ENCODE assay signal across 9 cellular contexts in the genomic region with DNA sequence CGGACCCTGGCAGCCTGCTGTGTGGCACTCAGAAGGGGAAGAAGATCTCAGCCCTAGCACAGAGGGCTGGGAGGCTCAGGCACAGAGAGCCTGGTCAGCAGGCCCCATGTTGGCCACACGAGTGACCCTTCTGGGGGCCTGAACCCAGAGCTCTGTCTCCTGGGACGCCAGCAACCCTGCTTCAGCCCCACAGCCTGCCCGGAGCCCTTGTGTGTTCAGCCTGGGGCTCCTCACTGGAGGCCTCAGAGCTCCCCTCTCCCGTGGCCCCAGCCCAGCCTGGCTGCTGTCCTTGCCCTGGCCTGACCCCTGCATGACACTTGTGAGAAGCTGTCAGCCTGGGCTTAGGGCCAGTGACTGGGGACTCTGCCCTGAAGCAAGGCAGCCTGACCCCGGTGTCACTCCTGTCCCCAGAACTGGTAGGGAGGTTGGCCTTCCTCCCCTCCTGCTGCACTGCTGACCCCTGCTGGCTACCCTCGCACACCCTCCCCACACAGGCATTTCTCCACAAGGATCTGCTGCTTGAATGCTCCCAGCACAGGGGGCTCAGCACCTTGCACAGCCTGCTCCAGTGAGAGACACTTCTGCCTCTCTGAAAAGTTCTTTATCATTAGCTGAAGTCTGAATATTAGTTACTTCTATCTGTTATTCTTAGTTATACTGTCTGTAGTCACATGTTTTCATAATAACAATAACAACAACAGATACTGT. TPM values are rescaled to one million over a fixed set of nuclear protein-coding genes. Genes with fewer than 3 reads are reported as not detected.
DNase-seq lines count a peak whose midpoint lies in the region; ATAC-seq lines count a peak whose summit lies in the region.
"Had no signal": no experiment of that assay in that cellular context is flagged by ENCODE, and none has a peak within 500 bp of the region (broad histone marks: within the 10 kb centered on the region; RNA-seq: fewer than 3 reads in every experiment).

No MANE protein-coding gene starts in this region.

- no peak overlapping the region for H3K27ac ChIP-seq in aorta (ENCODE audit: low read depth in 1 of 2, low read length in 2 of 2)

- H3K27ac Mint-ChIP-seq in naive thymus-derived CD8-positive, alpha-beta T cell, result peak overlapping the region in 2 of 10 donors; percentile 31 to 54
- H3K27ac Mint-ChIP-seq: dendritic cell treated with granulocyte-macrophage colony-stimulating factor and Interleukin-4, amounts not matched to agents 40 ng/mL and 50 ng/mL, for 4 days had no signal

- intact Hi-C loops in aorta (cut with DNase I), result loop anchor here in 1 of 2 donors (10.0 kb wide), 1 partner anchor 263 kb away; no protein-coding TSS in a partner anchor

- H3K9me3 Mint-ChIP-seq in naive thymus-derived CD8-positive, alpha-beta T cell, result peaks cover 0 to 1% (median 0%) of the 10 kb centered on the region in 9 donors
- H3K9me3 Mint-ChIP-seq: dendritic cell treated with granulocyte-macrophage colony-stimulating factor and Interleukin-4, amounts not matched to agents 40 ng/mL and 50 ng/mL, for 4 days had no signal

- peaks cover 0 to 2% (median 0%) of the 10 kb centered on the region in 3 donors for H3K36me3 Mint-ChIP-seq in naive thymus-derived CD8-positive, alpha-beta T cell

- no peak for DNase-seq in activated CD4-positive, CD25-positive, alpha-beta regulatory T cell treated with anti-CD3 and anti-CD28 coated beads, Interleukin-2, amount 50 U/mL, for 72 hours
- DNase-seq in NCI-H2029 (lab: John Stamatoyannopoulos, UW) (peak; percentile 67), aorta (peak in 1 of 2 donors; percentile 59)
- peak; percentile 63 for DNase-seq in activated CD4-positive, alpha-beta T cell treated with anti-CD3 and anti-CD28 coated beads for 48 hours
- peak in 5 of 10 donors; percentile 10 to 34 (median 23) for DNase-seq in naive thymus-derived CD8-positive, alpha-beta T cell

- peak; percentile 21 to 51 for ATAC-seq in activated CD4-positive, CD25-positive, alpha-beta regulatory T cell treated with anti-CD3 and anti-CD28 coated beads, Interleukin-2, amount 50 U/mL, for 24 hours
- ATAC-seq in esophagus mucosa (peak; percentile 68), aorta (ENCODE audit: low FRiP score) (peak; percentile 55), HG02884 (IDR thresholded peaks at IDR 0.05; ENCODE audit: unreplicated experiment) (no peak)
- ATAC-seq in naive thymus-derived CD8-positive, alpha-beta T cell, result peak; percentile 38 to 59

- POLR2A ChIA-PET in naive thymus-derived CD8-positive, alpha-beta T cell (lab: Charles Lee), result no interaction called here

- H3K36me3 ChIP-seq in aorta (ENCODE audit: control insufficient read depth in 1 of 2, insufficient read depth in 2 of 2, low read length in 1 of 2), result no peaks in the 10 kb centered on the region

- H3K4me1 Mint-ChIP-seq in naive thymus-derived CD8-positive, alpha-beta T cell, result peaks cover 0 to 15% (median 4%) of the 10 kb centered on the region in 4 donors

- 76 to 82% methylated on average over 7 of the region's 7 CpGs for WGBS in aorta, 2 donors

- H3K4me3 ChIP-seq in aorta (ENCODE audit: low read length in 2 of 2), result no peak overlapping the region

- peaks cover 1 to 35% (median 8%) of the 10 kb centered on the region in 5 donors for H3K27me3 Mint-ChIP-seq in naive thymus-derived CD8-positive, alpha-beta T cell

- no peak overlapping the region for H3K4me3 Mint-ChIP-seq in naive thymus-derived CD8-positive, alpha-beta T cell
- H3K4me3 Mint-ChIP-seq: dendritic cell treated with granulocyte-macrophage colony-stimulating factor and Interleukin-4, amounts not matched to agents 40 ng/mL and 50 ng/mL, for 4 days had no signal

- H3K4me1 ChIP-seq in aorta (ENCODE audit: control insufficient read depth in 1 of 2, insufficient read depth in 2 of 2, low read length in 2 of 2), result no peaks in the 10 kb centered on the region

- no peaks in the 10 kb centered on the region for H3K9me3 ChIP-seq in aorta (ENCODE audit: control insufficient read depth, low read length)

- H3K27me3 ChIP-seq in aorta (ENCODE audit: control insufficient read depth in 1 of 2, insufficient read depth in 2 of 2, low read length in 1 of 2), result no peaks in the 10 kb centered on the region

RNA-seq across cellular contexts. Expression of a gene that starts 15.4 kb away (rescaled TPM):
- 0.08 TPM for total RNA-seq in esophagus mucosa
- not detected for total RNA-seq in naive thymus-derived CD8-positive, alpha-beta T cell
- not detected for polyA plus RNA-seq in naive thymus-derived CD8-positive, alpha-beta T cell
- total RNA-seq in aorta, result 1 to 10 TPM in 1 of 2 donors, not detected in 1; 1.0 TPM
- under 1 TPM in 1 of 2 donors, not detected in 1; 0.63 TPM for polyA plus RNA-seq in aorta

RNA-seq across cellular contexts. Expression of a gene that starts 26.9 kb away (rescaled TPM):
- 36.4 TPM for total RNA-seq in esophagus mucosa
- total RNA-seq in naive thymus-derived CD8-positive, alpha-beta T cell, result 100 to 1,000 TPM; 126 to 128 TPM
- 10 to 100 TPM; 24.6 to 43.9 (median 26.0) TPM for polyA plus RNA-seq in naive thymus-derived CD8-positive, alpha-beta T cell
- total RNA-seq in aorta, result 10 to 100 TPM; 46.6 to 59.8 TPM
- 10 to 100 TPM; 19.4 to 85.6 TPM for polyA plus RNA-seq in aorta

RNA-seq across cellular contexts. Expression of a gene that starts 41.7 kb away (rescaled TPM):
- not detected for total RNA-seq in esophagus mucosa
- total RNA-seq in naive thymus-derived CD8-positive, alpha-beta T cell, result not detected
- not detected for polyA plus RNA-seq in naive thymus-derived CD8-positive, alpha-beta T cell
- total RNA-seq in aorta, result not detected
- polyA plus RNA-seq in aorta, result 1 to 10 TPM in 1 of 2 donors, not detected in 1; 2.6 TPM

RNA-seq across cellular contexts. Expression of a gene that starts 50.6 kb away (rescaled TPM):
- total RNA-seq in esophagus mucosa (77.6 TPM), aorta (10 to 100 TPM; 19.5 to 24.0 TPM)
- total RNA-seq in naive thymus-derived CD8-positive, alpha-beta T cell, result 10 to 100 TPM; 23.3 to 24.7 TPM
- 10 to 100 TPM; 44.4 to 57.7 (median 56.2) TPM for polyA plus RNA-seq in naive thymus-derived CD8-positive, alpha-beta T cell
- 10 to 100 TPM; 14.7 to 48.2 TPM for polyA plus RNA-seq in aorta
